17 cellular contexts compared by ENCODE assay signal in the genomic region with DNA sequence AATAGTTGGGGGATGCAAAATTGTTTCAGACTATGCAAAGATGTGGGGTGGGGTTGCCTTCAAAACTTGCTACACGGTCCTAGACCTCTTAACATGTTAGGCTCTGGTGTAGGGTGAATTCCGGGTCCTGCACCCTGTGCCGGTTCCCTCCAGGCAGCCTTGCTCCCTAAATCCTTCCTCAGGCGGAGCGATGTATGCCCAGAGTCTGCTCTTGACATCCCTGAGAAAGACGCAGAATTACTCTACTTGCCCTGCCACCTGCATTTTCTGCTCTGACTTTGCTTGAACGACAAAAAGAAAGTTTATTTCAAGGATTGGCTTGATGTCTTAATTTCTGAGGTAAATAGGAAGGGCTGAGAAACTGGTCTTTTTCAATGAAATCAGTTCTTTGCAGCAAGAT. TPM values are rescaled to one million over a fixed set of nuclear protein-coding genes. Genes with fewer than 3 reads are reported as not detected.
DNase-seq lines count a peak whose midpoint lies in the region; ATAC-seq and TF ChIP-seq lines count a peak whose summit lies in the region.
"Had no signal": no experiment of that assay in that cellular context is flagged by ENCODE, and none has a peak within 500 bp of the region (broad histone marks: within the 10 kb centered on the region; RNA-seq: fewer than 3 reads in every experiment).

No MANE protein-coding gene starts in this region.

- no peaks in the 10 kb centered on the region for H3K79me2 ChIP-seq in parathyroid adenoma

- H3K4me3 ChIP-seq in HUES64 (ENCODE audit: low read length) (peak overlapping the region; percentile 74), endodermal cell (ENCODE audit: low read length) (peak overlapping the region; percentile 36), parathyroid adenoma (ENCODE audit: low read depth, low read length) (peak overlapping the region; percentile 14), spleen (peak overlapping the region in 1 of 8 donors; percentile 56)
- H3K4me3 ChIP-seq: left lung, right lobe of liver had no signal

- H3K9me3 ChIP-seq in HUES64 (ENCODE audit: insufficient read depth, low read depth, low read length) (no peaks in the 10 kb centered on the region), endodermal cell (ENCODE audit: control insufficient read depth, low read length) (no peaks in the 10 kb centered on the region), parathyroid adenoma (ENCODE audit: control insufficient read depth, low read length) (no peaks in the 10 kb centered on the region), spleen (no peaks in the 10 kb centered on the region)
- H3K9me3 ChIP-seq: left lung, right lobe of liver, stomach had no signal

- H3K27me3 Mint-ChIP-seq in T-helper 1 cell treated with Interleukin-12 subunit alpha and Interleukin-12 subunit beta and Interleukin-4 antibody, amounts not matched to agents 30 μg/mL and 1 μg/mL, for 36 hours (ENCODE audit: low read depth), result peaks cover 64% of the 10 kb centered on the region
- peaks cover 42% of the 10 kb centered on the region for H3K27me3 Mint-ChIP-seq in endodermal cell (ENCODE audit: insufficient read depth)

- H3K36me3 ChIP-seq in HUES64 (ENCODE audit: insufficient read depth, low read length), result no peaks in the 10 kb centered on the region
- H3K36me3 ChIP-seq in endodermal cell (ENCODE audit: control insufficient read depth, insufficient read depth, low read length), result no peaks in the 10 kb centered on the region
- no peaks in the 10 kb centered on the region for H3K36me3 ChIP-seq in parathyroid adenoma (ENCODE audit: control insufficient read depth, insufficient read depth, low read length)
- no peaks in the 10 kb centered on the region for H3K36me3 ChIP-seq in spleen
- H3K36me3 ChIP-seq: left lung, right lobe of liver, stomach had no signal

- no peak for TF ChIP-seq POLR2A in spleen (IDR thresholded peaks at IDR 0.05)

- H3K36me3 Mint-ChIP-seq in T-helper 1 cell treated with Interleukin-12 subunit alpha and Interleukin-12 subunit beta and Interleukin-4 antibody, amounts not matched to agents 30 μg/mL and 1 μg/mL, for 36 hours (ENCODE audit: low read depth), result no peaks in the 10 kb centered on the region
- H3K36me3 Mint-ChIP-seq in endodermal cell (ENCODE audit: low read depth), result no peaks in the 10 kb centered on the region
- H3K36me3 Mint-ChIP-seq: CD4-positive, alpha-beta memory T cell had no signal

- peak overlapping the region; percentile 54 for H2AFZ ChIP-seq in parathyroid adenoma

- DNase-seq in T-helper 1 cell, result no peak
- DNase-seq in endodermal cell, result no peak
- no peak for DNase-seq in spleen
- DNase-seq in foreskin keratinocyte, result no peak
- DNase-seq: 8988T; activated B cell treated with CpG ODN at 0.5 μM for 24 hours; CD4-positive, alpha-beta memory T cell; GF-D8; NCI-H1417; right lobe of liver; stomach had no signal

- no peak overlapping the region for H3K27ac ChIP-seq in HUES64 (ENCODE audit: low read depth, low read length)
- no peak overlapping the region for H3K27ac ChIP-seq in endodermal cell (ENCODE audit: low read depth, low read length)
- no peak overlapping the region for H3K27ac ChIP-seq in parathyroid adenoma
- no peak overlapping the region for H3K27ac ChIP-seq in spleen
- no peak overlapping the region for H3K27ac ChIP-seq in foreskin keratinocyte
- H3K27ac ChIP-seq: left lung, right lobe of liver, stomach had no signal

- no peaks in the 10 kb centered on the region for H3K9me3 Mint-ChIP-seq in T-helper 1 cell treated with Interleukin-12 subunit alpha and Interleukin-12 subunit beta and Interleukin-4 antibody, amounts not matched to agents 30 μg/mL and 1 μg/mL, for 36 hours
- H3K9me3 Mint-ChIP-seq in endodermal cell, result no peaks in the 10 kb centered on the region
- H3K9me3 Mint-ChIP-seq: activated B cell treated with CpG ODN at 0.5 μM for 24 hours had no signal

- TF ChIP-seq CTCF in endodermal cell (conservative IDR thresholded peaks at IDR 0.05) (no peak), parathyroid adenoma (IDR thresholded peaks at IDR 0.05) (no peak), spleen (IDR thresholded peaks at IDR 0.05 in 8 of 11, conservative IDR thresholded peaks at IDR 0.05 in 3 of 11) (no peak), foreskin keratinocyte (conservative IDR thresholded peaks at IDR 0.05) (no peak)

- peaks cover 21% of the 10 kb centered on the region for H3K4me1 Mint-ChIP-seq in T-helper 1 cell treated with Interleukin-12 subunit alpha and Interleukin-12 subunit beta and Interleukin-4 antibody, amounts not matched to agents 30 μg/mL and 1 μg/mL, for 36 hours (ENCODE audit: low read depth)
- H3K4me1 Mint-ChIP-seq in endodermal cell, result peaks cover 8% of the 10 kb centered on the region

- no peak overlapping the region for H3K27ac Mint-ChIP-seq in T-helper 1 cell treated with Interleukin-12 subunit alpha and Interleukin-12 subunit beta and Interleukin-4 antibody, amounts not matched to agents 30 μg/mL and 1 μg/mL, for 36 hours
- H3K27ac Mint-ChIP-seq in endodermal cell, result no peak overlapping the region
- H3K27ac Mint-ChIP-seq: activated B cell treated with CpG ODN at 0.5 μM for 24 hours; CD4-positive, alpha-beta memory T cell had no signal

- H3K4me2 ChIP-seq in parathyroid adenoma (ENCODE audit: low read length), result no peak overlapping the region

- intact Hi-C loops in spleen (cut with DNase I; ENCODE audit: low total_unique reads), result no loop called here

- peak overlapping the region; percentile 20 for H3K4me3 Mint-ChIP-seq in T-helper 1 cell treated with Interleukin-12 subunit alpha and Interleukin-12 subunit beta and Interleukin-4 antibody, amounts not matched to agents 30 μg/mL and 1 μg/mL, for 36 hours
- H3K4me3 Mint-ChIP-seq in endodermal cell, result peak overlapping the region; percentile 75
- H3K4me3 Mint-ChIP-seq: activated B cell treated with CpG ODN at 0.5 μM for 24 hours had no signal

- peak overlapping the region; percentile 70 for H3K9ac ChIP-seq in HUES64 (ENCODE audit: low read depth, low read length)
- no peak overlapping the region for H3K9ac ChIP-seq in endodermal cell (ENCODE audit: extremely low read depth, low read length, poor library complexity, severe bottlenecking)
- no peak overlapping the region for H3K9ac ChIP-seq in parathyroid adenoma

- peaks cover 56% of the 10 kb centered on the region for H3K27me3 ChIP-seq in HUES64 (ENCODE audit: insufficient read depth, low read length)
- peaks cover 40% of the 10 kb centered on the region for H3K27me3 ChIP-seq in endodermal cell (ENCODE audit: control insufficient read depth, insufficient read depth, low read length, poor library complexity, severe bottlenecking)
- peaks cover 8% of the 10 kb centered on the region for H3K27me3 ChIP-seq in parathyroid adenoma (ENCODE audit: control insufficient read depth, insufficient read depth, low read length)
- H3K27me3 ChIP-seq in spleen (replicated peaks in 1 of 7), result peaks cover 0 to 84% (median 54%) of the 10 kb centered on the region in 7 donors
- peaks cover 83% of the 10 kb centered on the region for H3K27me3 ChIP-seq in foreskin keratinocyte

- ATAC-seq in foreskin keratinocyte (no peak), GM18907 (IDR thresholded peaks at IDR 0.05; ENCODE audit: unreplicated experiment) (no peak)

- 73% methylated on average over 7 of the region's 7 CpGs for WGBS in HUES64
- 75 to 83% methylated on average over 1 to 7 of the region's 7 CpGs for WGBS in endodermal cell (ENCODE audit: insufficient coverage in 1 of 2, insufficient read length in 1 of 2), 2 experiments
- WGBS in spleen, 5 donors, result 73 to 88% (median 79%) methylated on average over 7 of the region's 7 CpGs

- H3K4me1 ChIP-seq in HUES64 (ENCODE audit: insufficient read depth, low read length), result no peaks in the 10 kb centered on the region
- H3K4me1 ChIP-seq in endodermal cell (ENCODE audit: control insufficient read depth, insufficient read depth, low read length), result peaks cover 4% of the 10 kb centered on the region
- no peaks in the 10 kb centered on the region for H3K4me1 ChIP-seq in parathyroid adenoma
- H3K4me1 ChIP-seq in spleen, result peaks cover 0 to 12% (median 6%) of the 10 kb centered on the region in 6 donors
- no peaks in the 10 kb centered on the region for H3K4me1 ChIP-seq in foreskin keratinocyte
- H3K4me1 ChIP-seq: right lobe of liver had no signal

RNA-seq across cellular contexts. Expression of gene THBS4, which starts 0.7 kb away (rescaled TPM):
- 7.3 TPM for polyA plus RNA-seq in HUES64 (2013, experiment 1 of 2)
- 13.6 TPM for polyA plus RNA-seq in HUES64 (2013, experiment 2 of 2)
- total RNA-seq in endodermal cell, result 10 to 100 TPM; 13.6 to 50.5 TPM
- 12.8 TPM for polyA plus RNA-seq in endodermal cell (2013, experiment 1 of 2)
- polyA plus RNA-seq in endodermal cell (2013, experiment 2 of 2), result 15.4 TPM
- total RNA-seq in spleen, result under 1 TPM; 0.34 to 0.97 (median 0.57) TPM
- polyA plus RNA-seq in spleen, result 1 to 10 TPM in 1 of 3 donors, under 1 TPM in 2; 0.46 to 1.1 (median 0.79) TPM
- 0.67 and 1.1 TPM in 2 replicates for total RNA-seq in foreskin keratinocyte
- 0.59 and 0.69 TPM in 2 replicates for polyA plus RNA-seq in foreskin keratinocyte
- total RNA-seq: endothelial cell of umbilical vein had no signal
- polyA plus RNA-seq: endothelial cell of umbilical vein had no signal

RNA-seq across cellular contexts. Expression of gene MTX3, which starts 44.8 kb away (rescaled TPM):
- 12.3 TPM for polyA plus RNA-seq in HUES64 (2013, experiment 1 of 2)
- 12.7 TPM for polyA plus RNA-seq in HUES64 (2013, experiment 2 of 2)
- total RNA-seq in endodermal cell, result 10 to 100 TPM; 25.7 to 39.7 TPM
- 18.2 TPM for polyA plus RNA-seq in endodermal cell (2013, experiment 1 of 2)
- 18.3 TPM for polyA plus RNA-seq in endodermal cell (2013, experiment 2 of 2)
- total RNA-seq in spleen, result 10 to 100 TPM; 13.4 to 19.8 (median 17.4) TPM
- polyA plus RNA-seq in spleen, result 10 to 100 TPM in 1 of 3 donors, 1 to 10 TPM in 2; 6.0 to 11.2 (median 9.4) TPM
- total RNA-seq in foreskin keratinocyte, result 15.4 and 16.2 TPM in 2 replicates
- polyA plus RNA-seq in foreskin keratinocyte, result 3.4 and 4.3 TPM in 2 replicates
